In genomic region chr13:75986818-75987217, GRCh38 we compare ENCODE assay signal across 1 cellular context.
TF ChIP-seq lines count a peak whose summit lies in the region.

No MANE protein-coding gene starts in this region.

TF ChIP-seq in GM12878, 131 proteins besides CTCF, POLR2A, EP300 and RAD21 (continued from another document):
- TF ChIP-seq, protein P1, sequence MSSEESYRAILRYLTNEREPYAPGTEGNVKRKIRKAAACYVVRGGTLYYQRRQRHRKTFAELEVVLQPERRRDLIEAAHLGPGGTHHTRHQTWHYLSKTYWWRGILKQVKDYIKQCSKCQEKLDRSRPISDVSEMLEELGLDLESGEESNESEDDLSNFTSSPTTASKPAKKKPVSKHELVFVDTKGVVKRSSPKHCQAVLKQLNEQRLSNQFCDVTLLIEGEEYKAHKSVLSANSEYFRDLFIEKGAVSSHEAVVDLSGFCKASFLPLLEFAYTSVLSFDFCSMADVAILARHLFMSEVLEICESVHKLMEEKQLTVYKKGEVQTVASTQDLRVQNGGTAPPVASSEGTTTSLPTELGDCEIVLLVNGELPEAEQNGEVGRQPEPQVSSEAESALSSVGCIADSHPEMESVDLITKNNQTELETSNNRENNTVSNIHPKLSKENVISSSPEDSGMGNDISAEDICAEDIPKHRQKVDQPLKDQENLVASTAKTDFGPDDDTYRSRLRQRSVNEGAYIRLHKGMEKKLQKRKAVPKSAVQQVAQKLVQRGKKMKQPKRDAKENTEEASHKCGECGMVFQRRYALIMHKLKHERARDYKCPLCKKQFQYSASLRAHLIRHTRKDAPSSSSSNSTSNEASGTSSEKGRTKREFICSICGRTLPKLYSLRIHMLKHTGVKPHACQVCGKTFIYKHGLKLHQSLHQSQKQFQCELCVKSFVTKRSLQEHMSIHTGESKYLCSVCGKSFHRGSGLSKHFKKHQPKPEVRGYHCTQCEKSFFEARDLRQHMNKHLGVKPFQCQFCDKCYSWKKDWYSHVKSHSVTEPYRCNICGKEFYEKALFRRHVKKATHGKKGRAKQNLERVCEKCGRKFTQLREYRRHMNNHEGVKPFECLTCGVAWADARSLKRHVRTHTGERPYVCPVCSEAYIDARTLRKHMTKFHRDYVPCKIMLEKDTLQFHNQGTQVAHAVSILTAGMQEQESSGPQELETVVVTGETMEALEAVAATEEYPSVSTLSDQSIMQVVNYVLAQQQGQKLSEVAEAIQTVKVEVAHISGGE (CRISPR knock-in tag; IDR thresholded peaks at IDR 0.05): no peak
- TF ChIP-seq, protein P2, sequence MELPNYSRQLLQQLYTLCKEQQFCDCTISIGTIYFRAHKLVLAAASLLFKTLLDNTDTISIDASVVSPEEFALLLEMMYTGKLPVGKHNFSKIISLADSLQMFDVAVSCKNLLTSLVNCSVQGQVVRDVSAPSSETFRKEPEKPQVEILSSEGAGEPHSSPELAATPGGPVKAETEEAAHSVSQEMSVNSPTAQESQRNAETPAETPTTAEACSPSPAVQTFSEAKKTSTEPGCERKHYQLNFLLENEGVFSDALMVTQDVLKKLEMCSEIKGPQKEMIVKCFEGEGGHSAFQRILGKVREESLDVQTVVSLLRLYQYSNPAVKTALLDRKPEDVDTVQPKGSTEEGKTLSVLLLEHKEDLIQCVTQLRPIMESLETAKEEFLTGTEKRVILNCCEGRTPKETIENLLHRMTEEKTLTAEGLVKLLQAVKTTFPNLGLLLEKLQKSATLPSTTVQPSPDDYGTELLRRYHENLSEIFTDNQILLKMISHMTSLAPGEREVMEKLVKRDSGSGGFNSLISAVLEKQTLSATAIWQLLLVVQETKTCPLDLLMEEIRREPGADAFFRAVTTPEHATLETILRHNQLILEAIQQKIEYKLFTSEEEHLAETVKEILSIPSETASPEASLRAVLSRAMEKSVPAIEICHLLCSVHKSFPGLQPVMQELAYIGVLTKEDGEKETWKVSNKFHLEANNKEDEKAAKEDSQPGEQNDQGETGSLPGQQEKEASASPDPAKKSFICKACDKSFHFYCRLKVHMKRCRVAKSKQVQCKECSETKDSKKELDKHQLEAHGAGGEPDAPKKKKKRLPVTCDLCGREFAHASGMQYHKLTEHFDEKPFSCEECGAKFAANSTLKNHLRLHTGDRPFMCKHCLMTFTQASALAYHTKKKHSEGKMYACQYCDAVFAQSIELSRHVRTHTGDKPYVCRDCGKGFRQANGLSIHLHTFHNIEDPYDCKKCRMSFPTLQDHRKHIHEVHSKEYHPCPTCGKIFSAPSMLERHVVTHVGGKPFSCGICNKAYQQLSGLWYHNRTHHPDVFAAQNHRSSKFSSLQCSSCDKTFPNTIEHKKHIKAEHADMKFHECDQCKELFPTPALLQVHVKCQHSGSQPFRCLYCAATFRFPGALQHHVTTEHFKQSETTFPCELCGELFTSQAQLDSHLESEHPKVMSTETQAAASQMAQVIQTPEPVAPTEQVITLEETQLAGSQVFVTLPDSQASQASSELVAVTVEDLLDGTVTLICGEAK (IDR thresholded peaks at IDR 0.05; ENCODE audit: borderline replicate concordance): no peak
- TF ChIP-seq, protein P3, sequence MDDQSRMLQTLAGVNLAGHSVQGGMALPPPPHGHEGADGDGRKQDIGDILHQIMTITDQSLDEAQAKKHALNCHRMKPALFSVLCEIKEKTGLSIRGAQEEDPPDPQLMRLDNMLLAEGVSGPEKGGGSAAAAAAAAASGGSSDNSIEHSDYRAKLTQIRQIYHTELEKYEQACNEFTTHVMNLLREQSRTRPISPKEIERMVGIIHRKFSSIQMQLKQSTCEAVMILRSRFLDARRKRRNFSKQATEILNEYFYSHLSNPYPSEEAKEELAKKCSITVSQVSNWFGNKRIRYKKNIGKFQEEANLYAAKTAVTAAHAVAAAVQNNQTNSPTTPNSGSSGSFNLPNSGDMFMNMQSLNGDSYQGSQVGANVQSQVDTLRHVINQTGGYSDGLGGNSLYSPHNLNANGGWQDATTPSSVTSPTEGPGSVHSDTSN (IDR thresholded peaks at IDR 0.05; ENCODE audit: insufficient replicate concordance, low read depth, low read length): no peak
- no peak for TF ChIP-seq ATF2 (IDR thresholded peaks at IDR 0.05; ENCODE audit: low read length)
- TF ChIP-seq ZNF24 (IDR thresholded peaks at IDR 0.05): peak; percentile 92
- TF ChIP-seq, protein P4, sequence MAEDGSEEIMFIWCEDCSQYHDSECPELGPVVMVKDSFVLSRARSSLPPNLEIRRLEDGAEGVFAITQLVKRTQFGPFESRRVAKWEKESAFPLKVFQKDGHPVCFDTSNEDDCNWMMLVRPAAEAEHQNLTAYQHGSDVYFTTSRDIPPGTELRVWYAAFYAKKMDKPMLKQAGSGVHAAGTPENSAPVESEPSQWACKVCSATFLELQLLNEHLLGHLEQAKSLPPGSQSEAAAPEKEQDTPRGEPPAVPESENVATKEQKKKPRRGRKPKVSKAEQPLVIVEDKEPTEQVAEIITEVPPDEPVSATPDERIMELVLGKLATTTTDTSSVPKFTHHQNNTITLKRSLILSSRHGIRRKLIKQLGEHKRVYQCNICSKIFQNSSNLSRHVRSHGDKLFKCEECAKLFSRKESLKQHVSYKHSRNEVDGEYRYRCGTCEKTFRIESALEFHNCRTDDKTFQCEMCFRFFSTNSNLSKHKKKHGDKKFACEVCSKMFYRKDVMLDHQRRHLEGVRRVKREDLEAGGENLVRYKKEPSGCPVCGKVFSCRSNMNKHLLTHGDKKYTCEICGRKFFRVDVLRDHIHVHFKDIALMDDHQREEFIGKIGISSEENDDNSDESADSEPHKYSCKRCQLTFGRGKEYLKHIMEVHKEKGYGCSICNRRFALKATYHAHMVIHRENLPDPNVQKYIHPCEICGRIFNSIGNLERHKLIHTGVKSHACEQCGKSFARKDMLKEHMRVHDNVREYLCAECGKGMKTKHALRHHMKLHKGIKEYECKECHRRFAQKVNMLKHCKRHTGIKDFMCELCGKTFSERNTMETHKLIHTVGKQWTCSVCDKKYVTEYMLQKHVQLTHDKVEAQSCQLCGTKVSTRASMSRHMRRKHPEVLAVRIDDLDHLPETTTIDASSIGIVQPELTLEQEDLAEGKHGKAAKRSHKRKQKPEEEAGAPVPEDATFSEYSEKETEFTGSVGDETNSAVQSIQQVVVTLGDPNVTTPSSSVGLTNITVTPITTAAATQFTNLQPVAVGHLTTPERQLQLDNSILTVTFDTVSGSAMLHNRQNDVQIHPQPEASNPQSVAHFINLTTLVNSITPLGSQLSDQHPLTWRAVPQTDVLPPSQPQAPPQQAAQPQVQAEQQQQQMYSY (CRISPR knock-in tag; IDR thresholded peaks at IDR 0.05): no peak
- no peak for TF ChIP-seq NR2C2 (IDR thresholded peaks at IDR 0.05; ENCODE audit: borderline replicate concordance, control insufficient read depth, insufficient read length, low read depth)
- TF ChIP-seq SREBF1 (IDR thresholded peaks at IDR 0.05; ENCODE audit: low read length): no peak
- TF ChIP-seq CBX5 (IDR thresholded peaks at IDR 0.05; ENCODE audit: low read depth): no peak
- no peak for TF ChIP-seq STAT1 (conservative IDR thresholded peaks at IDR 0.05)
- TF ChIP-seq EED (IDR thresholded peaks at IDR 0.05; ENCODE audit: low read depth): no peak
